ENCODE assay signal across 12 cellular contexts in the genomic region with DNA sequence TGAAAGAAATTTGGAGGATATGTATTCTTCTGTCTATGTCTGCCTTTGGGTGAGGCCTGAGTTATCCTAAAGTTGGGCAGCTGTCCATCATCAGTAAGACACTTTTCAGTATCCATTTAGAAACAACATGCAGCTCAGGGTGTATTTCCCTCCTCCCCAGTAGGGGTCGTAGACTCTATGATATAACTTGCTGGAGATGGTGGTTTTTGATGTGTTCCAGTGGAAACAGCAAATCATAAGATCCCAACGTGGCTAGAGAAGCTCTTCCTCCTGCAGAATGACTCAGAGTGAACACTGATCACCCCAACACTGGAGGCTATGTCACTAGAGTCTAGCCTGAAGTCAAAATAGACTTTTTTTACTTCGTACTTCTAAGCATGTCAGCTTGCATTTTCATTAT.
DNase-seq lines count a peak whose midpoint lies in the region; ATAC-seq, FAIRE-seq and TF ChIP-seq lines count a peak whose summit lies in the region.
"Had no signal": no experiment of that assay in that cellular context is flagged by ENCODE, and none has a peak within 500 bp of the region (broad histone marks: within the 10 kb centered on the region; RNA-seq: fewer than 3 reads in every experiment).

No MANE protein-coding gene starts in this region.

- no peak overlapping the region for H3K4me3 ChIP-seq in epithelial cell of proximal tubule (ENCODE audit: low read depth, low read length)
- H3K4me3 ChIP-seq in colonic mucosa: no peak overlapping the region
- H3K4me3 ChIP-seq: HAP-1 had no signal

- H3K4me1 ChIP-seq in colonic mucosa: no peaks in the 10 kb centered on the region
- H3K4me1 ChIP-seq: HAP-1 had no signal

- no peak overlapping the region for H3K9ac ChIP-seq in colonic mucosa (ENCODE audit: low read depth in 2 of 2, low read length in 2 of 2)

- ATAC-seq in GM18498 (IDR thresholded peaks at IDR 0.05; ENCODE audit: unreplicated experiment) (no peak), sciatic nerve (no peak)
- ATAC-seq: effector memory CD8-positive, alpha-beta T cell had no signal

- no peaks in the 10 kb centered on the region for H3K27me3 ChIP-seq in colonic mucosa

- TF ChIP-seq CTCF in 22Rv1 (IDR thresholded peaks at IDR 0.05) (peak; percentile 69), GM12872 (IDR thresholded peaks at IDR 0.05; ENCODE audit: insufficient read depth, low read depth, low read length) (0 out of 3 replicates have a peak, but pooled peaks have one; percentile 23), epithelial cell of proximal tubule (conservative IDR thresholded peaks at IDR 0.05; ENCODE audit: low read depth, low read length) (peak; percentile 21), colonic mucosa (IDR thresholded peaks at IDR 0.05) (no peak)

- H3K36me3 ChIP-seq in colonic mucosa: no peaks in the 10 kb centered on the region
- H3K36me3 ChIP-seq: HAP-1 had no signal

- H3K27ac ChIP-seq in 22Rv1 (no peak overlapping the region), colonic mucosa (no peak overlapping the region)

- no peaks in the 10 kb centered on the region for H3K9me3 ChIP-seq in colonic mucosa
- H3K9me3 ChIP-seq: HAP-1 had no signal

- intact Hi-C loops in colonic mucosa (cut with DNase I) (no loop called here), sciatic nerve (cut with DNase I) (no loop called here)

- no peak for FAIRE-seq in GM12891 (lab: Jason Lieb, UNC)

- DNase-seq in NCI-H446 treated with DMSO at 0.1 percent for 48 hours (lab: John Stamatoyannopoulos, UW) (peak; percentile 13), epithelial cell of proximal tubule (ENCODE audit: low read depth) (no peak), GM12891 (ENCODE audit: insufficient read length, low spot score) (no peak), colonic mucosa (no peak), sciatic nerve (ENCODE audit: low spot score) (no peak)
- DNase-seq: activated CD4-positive, alpha-beta T cell treated with anti-CD3 and anti-CD28 coated beads for 4 hours; effector memory CD8-positive, alpha-beta T cell; NCI-H526 treated with DMSO at 0.1 percent for 48 hours had no signal

- no peak for TF ChIP-seq POLR2A in GM12891 (IDR thresholded peaks at IDR 0.05; ENCODE audit: low read depth, low read length)

TF ChIP-seq in GM12891, 5 proteins besides CTCF, POLR2A, EP300 and RAD21:
- no peak for TF ChIP-seq TAF1 (IDR thresholded peaks at IDR 0.05; ENCODE audit: low read depth, low read length)
- TF ChIP-seq POU2F2 (IDR thresholded peaks at IDR 0.05; ENCODE audit: low read depth, low read length): no peak
- TF ChIP-seq POLR2AphosphoS5 (IDR thresholded peaks at IDR 0.05; ENCODE audit: low read depth, low read length): no peak
- no peak for TF ChIP-seq SPI1 (IDR thresholded peaks at IDR 0.05; ENCODE audit: low read depth, low read length)
- no peak for TF ChIP-seq PAX5 (IDR thresholded peaks at IDR 0.05; ENCODE audit: insufficient read depth, low read length, severe bottlenecking)
